In the genomic region with DNA sequence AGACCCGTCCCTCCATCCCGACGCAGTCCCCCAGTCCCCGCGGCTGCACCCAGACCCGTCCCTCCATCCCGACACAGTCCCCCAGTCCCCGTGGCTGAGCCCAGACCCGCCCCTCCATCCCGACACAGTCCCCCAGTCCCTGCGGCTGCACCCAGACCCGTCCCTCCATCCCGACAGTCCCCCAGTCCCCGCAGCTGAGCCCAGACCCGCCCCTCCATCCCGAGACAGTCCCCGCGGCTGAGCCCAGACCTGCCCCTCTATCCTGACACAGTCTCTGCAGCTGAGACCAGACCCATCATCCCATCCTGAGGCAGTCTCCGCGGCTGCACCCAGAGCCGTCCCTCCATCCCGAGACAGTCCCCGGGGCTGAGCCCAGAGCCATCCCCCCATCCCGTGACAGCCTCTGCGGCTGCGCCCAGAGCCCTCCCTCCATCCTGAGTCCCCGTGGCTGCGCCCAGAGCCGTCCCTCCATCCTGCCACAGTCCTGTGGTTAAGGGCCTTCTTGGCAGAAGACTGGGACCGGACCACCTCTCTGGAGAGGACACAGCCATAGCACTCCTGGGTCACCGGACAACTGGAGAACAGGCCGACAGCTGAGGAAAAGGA, we compare ENCODE assay signal across 23 cellular contexts.
"Had no signal": no experiment of that assay in that cellular context is flagged by ENCODE, and none has a peak within 500 bp of the region (broad histone marks: within the 10 kb centered on the region; RNA-seq: fewer than 3 reads in every experiment).

No MANE protein-coding gene starts in this region.

- H3K9me3 Mint-ChIP-seq: activated naive CD4-positive, alpha-beta T cell treated with anti-CD3 and anti-CD28 coated beads, Interleukin-2, amount 50 U/mL, for 72 hours; activated naive CD8-positive, alpha-beta T cell treated with anti-CD3 and anti-CD28 coated beads, Interleukin-2, amount 50 U/mL, for 24 hours; activated T-cell treated with anti-CD3 and anti-CD28 coated beads, Interleukin-2, amount 50 U/mL, for 24 hours; activated T-helper 1 cell treated with anti-CD3 and anti-CD28 coated beads, Interleukin-12 subunit alpha, Interleukin-12 subunit beta, Interleukin-2, Interleukin-4 antibody, amounts not matched to agents 30 ng/mL and 10 ng/mL and 1 ng/mL, durations not matched to agents 14 hours and 24 hours and 36 hours; T-helper 1 cell treated with Interleukin-12 subunit alpha and Interleukin-12 subunit beta and Interleukin-4 antibody, amounts not matched to agents 30 μg/mL and 1 μg/mL, for 36 hours had no signal

- ATAC-seq: activated CD8-positive, alpha-beta T cell treated with anti-CD3 and anti-CD28 coated beads, Interleukin-2, amount 10 ng/mL, durations not matched to agents 7 days and 5 days had no signal

- H3K27ac Mint-ChIP-seq: activated CD8-positive, alpha-beta T cell treated with anti-CD3 and anti-CD28 coated beads, Interleukin-2, amount 10 ng/mL, durations not matched to agents 7 days and 5 days; activated naive CD8-positive, alpha-beta T cell treated with anti-CD3 and anti-CD28 coated beads, Interleukin-2, amount 50 U/mL, for 24 hours; activated T-cell treated with anti-CD3 and anti-CD28 coated beads, Interleukin-2, amount 50 U/mL, for 24 hours; activated T-helper 1 cell treated with anti-CD3 and anti-CD28 coated beads, Interleukin-12 subunit alpha, Interleukin-12 subunit beta, Interleukin-2, Interleukin-4 antibody, amounts not matched to agents 30 ng/mL and 10 ng/mL and 1 ng/mL, durations not matched to agents 14 hours and 24 hours and 36 hours; T-helper 1 cell treated with Interleukin-12 subunit alpha and Interleukin-12 subunit beta and Interleukin-4 antibody, amounts not matched to agents 30 μg/mL and 1 μg/mL, for 36 hours had no signal

- H3K27ac ChIP-seq: Peyer's patch had no signal

- H3K36me3 ChIP-seq: Peyer's patch had no signal

- H3K27me3 ChIP-seq: Peyer's patch had no signal

- H3K4me1 Mint-ChIP-seq: activated naive CD8-positive, alpha-beta T cell treated with anti-CD3 and anti-CD28 coated beads, Interleukin-2, amount 50 U/mL, for 24 hours had no signal

- H3K36me3 Mint-ChIP-seq: activated naive CD4-positive, alpha-beta T cell treated with anti-CD3 and anti-CD28 coated beads, Interleukin-2, amount 50 U/mL, for 72 hours; brain had no signal

- FAIRE-seq: astrocyte had no signal

- H3K4me3 ChIP-seq: Peyer's patch had no signal

- H3K4me1 ChIP-seq: Peyer's patch had no signal

- DNase-seq: activated CD4-positive, alpha-beta T cell treated with anti-CD3 and anti-CD28 coated beads for 48 hours; activated CD4-positive, alpha-beta T cell treated with anti-CD3 and anti-CD28 coated beads, Interleukin-2, amount 50 U/mL, for 4 hours; activated CD4-positive, CD25-positive, alpha-beta regulatory T cell treated with anti-CD3 and anti-CD28 coated beads, Interleukin-2, amount 50 U/mL, for 72 hours; activated CD8-positive, alpha-beta T cell treated with anti-CD3 and anti-CD28 coated beads, Interleukin-2, amount 10 ng/mL, durations not matched to agents 7 days and 5 days; activated effector memory CD4-positive, alpha-beta T cell treated with anti-CD3 and anti-CD28 coated beads, Interleukin-2, amount 50 U/mL, for 16 hours; activated naive CD4-positive, alpha-beta T cell treated with Interleukin-2 at 50 U/mL for 16 hours; activated naive CD8-positive, alpha-beta T cell treated with anti-CD3 and anti-CD28 coated beads, Interleukin-2, amount 50 U/mL, for 24 hours; activated T-cell treated with anti-CD3 and anti-CD28 coated beads, Interleukin-2, amount 50 U/mL, for 24 hours; amniotic stem cell; Karpas-422; NCI-H1105; NCI-H1436; NCI-H1694 treated with DMSO at 0.1 percent for 48 hours; NCI-H2029 treated with DMSO at 0.1 percent for 48 hours; NCI-H345; NCI-H510A; NK-92 treated with Interleukin-12 subunit alpha and Interleukin-12 subunit beta, amount 100 ng/mL, for 24 hours had no signal

- H3K4me3 Mint-ChIP-seq: activated CD8-positive, alpha-beta T cell treated with anti-CD3 and anti-CD28 coated beads, Interleukin-2, amount 10 ng/mL, durations not matched to agents 7 days and 5 days; activated naive CD8-positive, alpha-beta T cell treated with anti-CD3 and anti-CD28 coated beads, Interleukin-2, amount 50 U/mL, for 24 hours; activated T-cell treated with anti-CD3 and anti-CD28 coated beads, Interleukin-2, amount 50 U/mL, for 24 hours; activated T-helper 1 cell treated with anti-CD3 and anti-CD28 coated beads, Interleukin-12 subunit alpha, Interleukin-12 subunit beta, Interleukin-2, Interleukin-4 antibody, amounts not matched to agents 30 ng/mL and 10 ng/mL and 1 ng/mL, durations not matched to agents 14 hours and 24 hours and 36 hours; brain; T-helper 1 cell treated with Interleukin-12 subunit alpha and Interleukin-12 subunit beta and Interleukin-4 antibody, amounts not matched to agents 30 μg/mL and 1 μg/mL, for 36 hours had no signal
